In the genomic region with DNA sequence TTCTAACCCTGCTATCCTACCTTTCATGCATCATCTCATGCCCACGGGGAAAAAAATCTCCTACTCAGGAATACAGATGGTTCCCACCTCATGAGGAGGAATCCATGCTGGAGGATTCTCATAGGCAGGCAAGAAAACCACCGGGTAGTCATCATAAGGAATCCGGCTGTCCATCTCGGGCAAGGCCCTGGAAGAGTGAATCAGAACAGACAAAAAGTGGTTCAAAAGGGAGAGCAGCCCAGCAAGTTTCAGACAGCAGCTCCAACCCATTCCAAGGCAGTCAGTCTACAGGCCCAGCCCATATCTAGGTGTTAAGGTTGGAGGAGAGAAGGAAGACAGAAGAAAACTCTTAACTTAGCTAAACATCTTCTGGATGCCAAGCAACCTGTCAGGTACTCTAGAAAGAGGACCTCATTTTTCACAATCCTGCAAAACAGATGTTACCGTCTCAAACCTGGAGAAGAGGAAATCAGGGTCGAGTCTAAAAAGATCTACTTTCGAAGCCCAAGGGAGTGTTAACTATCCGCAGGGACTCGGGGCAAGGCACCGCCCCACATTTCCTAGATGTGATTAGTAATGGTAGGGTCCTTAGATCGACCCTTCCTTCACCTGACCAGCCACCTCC, we compare ENCODE assay signal across 8 cellular contexts. TPM values are rescaled to one million over a fixed set of nuclear protein-coding genes. Genes with fewer than 3 reads are reported as not detected.
A peak's percentile ranks its signal among the peaks of the same experiment; 100 is the strongest.
DNase-seq lines count a peak whose midpoint lies in the region; ATAC-seq lines count a peak whose summit lies in the region.

No MANE protein-coding gene starts in this region.

- POLR2A ChIA-PET in activated CD4-positive, alpha-beta memory T cell treated with anti-CD3 and anti-CD28 coated beads, Interleukin-2, amount 10 ng/mL, durations not matched to agents 7 days and 5 days (lab: Charles Lee), result interaction anchor here (0.6 to 2.0 kb wide), 7 partner anchors 10 to 1988 kb away, joined by 3 to 10 read pairs (median 3); a partner anchor contains a TSS

- peak overlapping the region; percentile 67 for H3K4me3 ChIP-seq in iPS-18a (ENCODE audit: low read length)
- H3K4me3 ChIP-seq in subcutaneous abdominal adipose tissue (ENCODE audit: low read depth in 1 of 5, low read length in 5 of 5), result peak overlapping the region; percentile 71 to 83 (median 77)

- peaks cover 11% of the 10 kb centered on the region for H3K36me3 ChIP-seq in iPS-18a (ENCODE audit: control insufficient read depth, low read depth, low read length)
- peaks cover 15 to 32% (median 19%) of the 10 kb centered on the region in 5 donors for H3K36me3 ChIP-seq in subcutaneous abdominal adipose tissue (ENCODE audit: control insufficient read depth in 5 of 5, insufficient read depth in 5 of 5, low read length in 5 of 5)

- peak overlapping the region; percentile 82 for H3K27ac Mint-ChIP-seq in activated T-cell treated with anti-CD3 and anti-CD28 coated beads, Interleukin-2, amount 50 U/mL, for 72 hours
- peak overlapping the region; percentile 85 for H3K27ac Mint-ChIP-seq in activated CD4-positive, alpha-beta memory T cell treated with anti-CD3 and anti-CD28 coated beads, Interleukin-2, amount 10 ng/mL, durations not matched to agents 7 days and 5 days

- peaks cover 13% of the 10 kb centered on the region for H3K27me3 Mint-ChIP-seq in activated T-cell treated with anti-CD3 and anti-CD28 coated beads, Interleukin-2, amount 50 U/mL, for 72 hours (ENCODE audit: low read depth)
- H3K27me3 Mint-ChIP-seq in activated CD4-positive, alpha-beta memory T cell treated with anti-CD3 and anti-CD28 coated beads, Interleukin-2, amount 10 ng/mL, durations not matched to agents 7 days and 5 days, result no peaks in the 10 kb centered on the region

- H3K4me3 Mint-ChIP-seq in activated T-cell treated with anti-CD3 and anti-CD28 coated beads, Interleukin-2, amount 50 U/mL, for 72 hours, result peak overlapping the region; percentile 90
- peak overlapping the region; percentile 89 for H3K4me3 Mint-ChIP-seq in activated CD4-positive, alpha-beta memory T cell treated with anti-CD3 and anti-CD28 coated beads, Interleukin-2, amount 10 ng/mL, durations not matched to agents 7 days and 5 days

- peaks cover 0 to 5% of the 10 kb centered on the region in 2 donors for H3K36me3 Mint-ChIP-seq in activated T-cell treated with anti-CD3 and anti-CD28 coated beads, Interleukin-2, amount 50 U/mL, for 72 hours (ENCODE audit: insufficient read depth in 2 of 2)
- peaks cover 32% of the 10 kb centered on the region for H3K36me3 Mint-ChIP-seq in activated CD4-positive, alpha-beta memory T cell treated with anti-CD3 and anti-CD28 coated beads, Interleukin-2, amount 10 ng/mL, durations not matched to agents 7 days and 5 days (ENCODE audit: low read depth)

- no peak overlapping the region for H3K27ac ChIP-seq in iPS-18a (ENCODE audit: low read length)
- peak overlapping the region; percentile 28 for H3K27ac ChIP-seq in subcutaneous abdominal adipose tissue (ENCODE audit: low read depth, low read length)

- no peak for ATAC-seq in activated T-cell treated with anti-CD3 and anti-CD28 coated beads, Interleukin-2, amount 50 U/mL, for 72 hours (replicated peaks in 1 of 2)
- ATAC-seq in HG03039 (IDR thresholded peaks at IDR 0.05; ENCODE audit: unreplicated experiment), result no peak
- ATAC-seq in GM19452 (IDR thresholded peaks at IDR 0.05; ENCODE audit: unreplicated experiment), result no peak

- no peak for DNase-seq in activated T-cell treated with anti-CD3 and anti-CD28 coated beads, Interleukin-2, amount 50 U/mL, for 72 hours
- DNase-seq in activated T-cell treated with anti-CD3 and anti-CD28 coated beads, Interleukin-2, amount 50 U/mL, for 48 hours, result no peak
- DNase-seq in activated CD4-positive, alpha-beta memory T cell treated with anti-CD3 and anti-CD28 coated beads, Interleukin-2, amount 10 ng/mL, durations not matched to agents 7 days and 5 days, result no peak
- DNase-seq in NK-92 treated with Interleukin-12 subunit alpha and Interleukin-12 subunit beta, amount 100 ng/mL, for 24 hours (lab: John Stamatoyannopoulos, UW), result no peak

- H3K9me3 Mint-ChIP-seq in activated T-cell treated with anti-CD3 and anti-CD28 coated beads, Interleukin-2, amount 50 U/mL, for 72 hours, result no peaks in the 10 kb centered on the region
- no peaks in the 10 kb centered on the region for H3K9me3 Mint-ChIP-seq in activated CD4-positive, alpha-beta memory T cell treated with anti-CD3 and anti-CD28 coated beads, Interleukin-2, amount 10 ng/mL, durations not matched to agents 7 days and 5 days

- peak overlapping the region; percentile 14 for H3K9ac ChIP-seq in iPS-18a (ENCODE audit: low read length)
- peak overlapping the region in 4 of 5 donors; percentile 64 to 81 (median 68) for H3K9ac ChIP-seq in subcutaneous abdominal adipose tissue (ENCODE audit: low read length in 5 of 5)

- H3K27me3 ChIP-seq in iPS-18a (ENCODE audit: control insufficient read depth, insufficient read depth, low read length) (no peaks in the 10 kb centered on the region), subcutaneous abdominal adipose tissue (ENCODE audit: control insufficient read depth in 5 of 5, insufficient read depth in 4 of 5, low read length in 5 of 5) (peaks cover 0 to 5% (median 3%) of the 10 kb centered on the region in 5 donors)

- no peaks in the 10 kb centered on the region for H3K4me1 Mint-ChIP-seq in activated T-cell treated with anti-CD3 and anti-CD28 coated beads, Interleukin-2, amount 50 U/mL, for 72 hours (ENCODE audit: low read depth)
- peaks cover 33% of the 10 kb centered on the region for H3K4me1 Mint-ChIP-seq in activated CD4-positive, alpha-beta memory T cell treated with anti-CD3 and anti-CD28 coated beads, Interleukin-2, amount 10 ng/mL, durations not matched to agents 7 days and 5 days

- H3K9me3 ChIP-seq in iPS-18a (ENCODE audit: control insufficient read depth, low read depth, low read length) (peaks cover 6% of the 10 kb centered on the region), subcutaneous abdominal adipose tissue (ENCODE audit: control insufficient read depth in 5 of 5, low read length in 5 of 5) (no peaks in the 10 kb centered on the region)

- H3K4me1 ChIP-seq in iPS-18a (ENCODE audit: control insufficient read depth, low read depth, low read length) (no peaks in the 10 kb centered on the region), subcutaneous abdominal adipose tissue (ENCODE audit: control insufficient read depth in 5 of 5, insufficient read depth in 5 of 5, low read length in 5 of 5) (peaks cover 0 to 16% (median 13%) of the 10 kb centered on the region in 5 donors)

- CTCF ChIA-PET in activated CD4-positive, alpha-beta memory T cell treated with anti-CD3 and anti-CD28 coated beads, Interleukin-2, amount 10 ng/mL, durations not matched to agents 7 days and 5 days (lab: Charles Lee), result interaction anchor here (0.6 to 3.1 kb wide), 6 partner anchors 11 to 375 kb away, joined by 3 to 11 read pairs (median 4); a partner anchor contains a TSS

RNA-seq across cellular contexts. Expression of a gene that starts 0.4 kb away (rescaled TPM):
- total RNA-seq in activated T-cell treated with anti-CD3 and anti-CD28 coated beads, Interleukin-2, amount 50 U/mL, for 72 hours, result 10 to 100 TPM; 17.7 to 20.6 TPM
- total RNA-seq in activated CD4-positive, alpha-beta memory T cell treated with anti-CD3 and anti-CD28 coated beads, Interleukin-2, amount 10 ng/mL, durations not matched to agents 7 days and 5 days, result 10 to 100 TPM; 36.3 to 38.8 TPM

RNA-seq across cellular contexts. Expression of a gene that starts 0.6 kb away (rescaled TPM):
- 10 to 100 TPM; 26.4 to 28.7 TPM for total RNA-seq in activated T-cell treated with anti-CD3 and anti-CD28 coated beads, Interleukin-2, amount 50 U/mL, for 72 hours
- total RNA-seq in activated CD4-positive, alpha-beta memory T cell treated with anti-CD3 and anti-CD28 coated beads, Interleukin-2, amount 10 ng/mL, durations not matched to agents 7 days and 5 days, result 10 to 100 TPM; 33.3 to 34.0 TPM

RNA-seq across cellular contexts. Expression of a gene that starts 7.3 kb away (rescaled TPM):
- not detected for total RNA-seq in activated T-cell treated with anti-CD3 and anti-CD28 coated beads, Interleukin-2, amount 50 U/mL, for 72 hours
- total RNA-seq in activated CD4-positive, alpha-beta memory T cell treated with anti-CD3 and anti-CD28 coated beads, Interleukin-2, amount 10 ng/mL, durations not matched to agents 7 days and 5 days, result not detected

RNA-seq across cellular contexts. Expression of a gene that starts 21.1 kb away (rescaled TPM):
- not detected for total RNA-seq in activated T-cell treated with anti-CD3 and anti-CD28 coated beads, Interleukin-2, amount 50 U/mL, for 72 hours
- total RNA-seq in activated CD4-positive, alpha-beta memory T cell treated with anti-CD3 and anti-CD28 coated beads, Interleukin-2, amount 10 ng/mL, durations not matched to agents 7 days and 5 days, result not detected

RNA-seq across cellular contexts. Expression of a gene that starts 29.3 kb away (rescaled TPM):
- total RNA-seq in activated T-cell treated with anti-CD3 and anti-CD28 coated beads, Interleukin-2, amount 50 U/mL, for 72 hours, result under 1 TPM; 0.34 to 0.69 TPM
- under 1 TPM; 0.15 to 0.35 TPM for total RNA-seq in activated CD4-positive, alpha-beta memory T cell treated with anti-CD3 and anti-CD28 coated beads, Interleukin-2, amount 10 ng/mL, durations not matched to agents 7 days and 5 days
